Comparison of ENCODE assay signal across 1 cellular context in the genomic region with DNA sequence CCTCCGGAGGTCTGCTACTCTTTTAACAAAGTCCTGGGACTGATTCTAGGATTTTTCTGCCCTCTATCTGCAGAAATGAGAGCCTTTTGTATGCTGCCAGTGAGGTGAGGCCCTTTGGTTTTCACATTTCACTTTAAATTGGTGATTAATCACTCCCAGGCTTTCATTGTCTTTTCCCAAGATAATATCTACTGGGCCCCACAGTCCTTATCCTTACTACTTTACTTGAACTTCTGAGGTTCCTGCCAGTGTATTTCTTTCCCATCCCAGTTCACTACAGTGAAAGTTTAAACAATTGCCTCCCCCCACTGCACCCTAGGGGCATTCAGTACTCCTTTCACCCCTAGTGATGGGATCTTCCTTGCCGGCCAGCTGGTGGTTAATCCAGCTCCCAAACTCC.
TF ChIP-seq lines count a peak whose summit lies in the region.

No MANE protein-coding gene starts in this region.

TF ChIP-seq in SK-N-SH, 30 proteins besides CTCF, POLR2A, EP300 and RAD21 (continued from another document):
- TF ChIP-seq MAX (IDR thresholded peaks at IDR 0.05; ENCODE audit: low read depth) = no peak
- TF ChIP-seq FOXM1 (IDR thresholded peaks at IDR 0.05; ENCODE audit: low read depth) = no peak
- peak; percentile 44; the same call in 1 of the 2 replicates for TF ChIP-seq TCF12 (IDR thresholded peaks at IDR 0.05)
- peak; percentile 11; the same call in 1 of the 2 replicates for TF ChIP-seq RXRA (IDR thresholded peaks at IDR 0.05; ENCODE audit: borderline replicate concordance, low read depth)
